ENCODE assay signal across 8 cellular contexts in the genomic region with DNA sequence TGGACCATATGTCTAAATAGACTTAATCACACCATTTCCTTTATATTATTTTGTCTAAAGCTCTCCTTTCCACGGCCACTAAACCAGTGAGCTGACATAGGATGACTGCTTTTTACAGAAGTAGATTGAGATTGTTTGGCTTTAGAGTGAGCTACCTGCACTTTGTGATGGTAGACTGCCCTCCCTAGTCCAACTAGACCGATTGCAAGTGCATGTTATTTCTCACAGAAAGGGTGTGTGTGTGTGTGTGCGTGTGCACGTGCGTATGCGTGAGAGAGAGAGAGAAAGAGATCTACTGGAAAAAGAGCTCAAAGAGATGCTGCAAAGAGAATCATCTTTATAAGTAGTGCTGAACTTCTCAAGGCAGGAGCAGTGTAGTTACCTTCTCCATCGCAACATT.
A peak's percentile ranks its signal among the peaks of the same experiment; 100 is the strongest.
DNase-seq lines count a peak whose midpoint lies in the region; ATAC-seq, FAIRE-seq and TF ChIP-seq lines count a peak whose summit lies in the region.

No MANE protein-coding gene starts in this region.

- peak; percentile 66 for ATAC-seq in GM12878
- ATAC-seq in HG03025 (IDR thresholded peaks at IDR 0.05; ENCODE audit: low FRiP score, unreplicated experiment), result no peak

- H3K4me2 ChIP-seq in GM12878 (ENCODE audit: control insufficient read depth, insufficient read depth) (no peak overlapping the region), neural cell (ENCODE audit: low read length) (no peak overlapping the region)

- peak overlapping the region; percentile 3; the same call in 1 of the 2 replicates for H2AFZ ChIP-seq in GM12878 (ENCODE audit: control insufficient read depth, low read depth, low read length)
- H2AFZ ChIP-seq in neural cell (ENCODE audit: low read depth, low read length), result no peak overlapping the region

- POLR2A ChIA-PET in GM12878 (lab: Charles Lee), result interaction anchor here (0.6 to 1.7 kb wide), 7 partner anchors 18 to 192 kb away, joined by 3 to 5 read pairs (median 3); no protein-coding TSS in a partner anchor

- H3K9me2 ChIP-seq in neural cell (ENCODE audit: insufficient read depth, low read length), result no peaks in the 10 kb centered on the region

- 84% methylated on average over 7 of the region's 7 CpGs for WGBS in GM12878 (ENCODE audit: insufficient coverage, insufficient replicate concordance, low lambda C conversion rate, missing lambda C conversion rate)

- in situ Hi-C loops in GM12878 (cut with MboI), result no loop called here

- no peak for TF ChIP-seq EP300 in GM12878 (IDR thresholded peaks at IDR 0.05; ENCODE audit: borderline replicate concordance in 1 of 2, control insufficient read depth in 1 of 2, low read depth in 2 of 2, low read length in 2 of 2)
- no peak for TF ChIP-seq EP300 in neural cell (conservative IDR thresholded peaks at IDR 0.05; ENCODE audit: poor library complexity, severe bottlenecking)

- H3K36me3 ChIP-seq in GM12878 (ENCODE audit: control insufficient read depth in 2 of 2, insufficient read depth in 2 of 2, low read length in 1 of 2) (no peaks in the 10 kb centered on the region), neural cell (ENCODE audit: insufficient read depth, low read length) (no peaks in the 10 kb centered on the region)

- no TSS peak for BruUV-seq in GM12878 (replicated peaks; lab: Mats Ljungman, UMichigan)

- H4K20me1 ChIP-seq in GM12878 (ENCODE audit: control insufficient read depth, insufficient read depth), result no peaks in the 10 kb centered on the region
- H4K20me1 ChIP-seq in neural cell (ENCODE audit: insufficient read depth), result no peaks in the 10 kb centered on the region

- RAD21 ChIA-PET in GM12878 (lab: Charles Lee; ENCODE audit: unreplicated experiment), result interaction anchor here (0.6 to 4.4 kb wide), 9 partner anchors 15 to 171 kb away, joined by 3 to 29 read pairs (median 4); partner anchors contain the start of gene PLAU

- intact Hi-C loops in GM12878 (cut with micrococcal nuclease; ENCODE audit: unreplicated experiment), result loop anchor here (1.0 to 5.0 kb wide), 3 partner anchors 22 to 172 kb away; no protein-coding TSS in a partner anchor

- no peaks in the 10 kb centered on the region for H3K27me3 ChIP-seq in GM12878 (replicated peaks in 1 of 2; ENCODE audit: control insufficient read depth in 2 of 2, insufficient read depth in 2 of 2, low read length in 1 of 2)
- H3K27me3 ChIP-seq in neural cell (ENCODE audit: insufficient read depth, low read depth, low read length), result no peaks in the 10 kb centered on the region

- DNase-seq in NCI-H2107 treated with DMSO at 0.1 percent for 48 hours (lab: John Stamatoyannopoulos, UW; ENCODE audit: unreplicated experiment) (peak; percentile 44), NCI-H2107 (lab: John Stamatoyannopoulos, UW) (no peak), LNCaP clone FGC (ENCODE audit: low read depth) (no peak), GM12878 (ENCODE audit: low read depth, low spot score) (no peak), H54 (ENCODE audit: insufficient read length, low spot score) (no peak), HCEC 1CT (no peak)

- H3K9me3 ChIP-seq in GM12878 (replicated peaks; ENCODE audit: control insufficient read depth, insufficient read depth, low read length), result no peaks in the 10 kb centered on the region; the same call in 2 of the 3 replicates
- H3K9me3 ChIP-seq in neural cell (ENCODE audit: low read length), result no peaks in the 10 kb centered on the region

- H3K9ac ChIP-seq in GM12878 (ENCODE audit: control insufficient read depth, insufficient read depth, low read length) (no peak overlapping the region), neural cell (ENCODE audit: low read length) (no peak overlapping the region)

- SMC1A ChIA-PET in GM12878 (lab: Charles Lee; ENCODE audit: uncharacterized antibody, unreplicated experiment), result interaction anchor here (0.6 to 4.7 kb wide), 14 partner anchors 9 to 178 kb away, joined by 3 to 71 read pairs (median 3); no protein-coding TSS in a partner anchor

- FAIRE-seq in GM12878 (lab: Jason Lieb, UNC), result no peak
- no peak for FAIRE-seq in H54 (lab: Jason Lieb, UNC)

- H3K79me2 ChIP-seq in GM12878 (ENCODE audit: control insufficient read depth, insufficient read depth, low read length) (no peaks in the 10 kb centered on the region), neural cell (replicated peaks; ENCODE audit: insufficient read depth, low read length) (no peaks in the 10 kb centered on the region)

- peak; percentile 77 for TF ChIP-seq RAD21 in GM12878 (IDR thresholded peaks at IDR 0.05; ENCODE audit: insufficient read depth, low read depth, low read length)
- peak; percentile 39 for TF ChIP-seq RAD21 in neural cell (conservative IDR thresholded peaks at IDR 0.05)

- CTCF ChIA-PET in GM12878 (lab: Yijun Ruan, JAX), result interaction anchor here (0.6 to 2.6 kb wide), 18 partner anchors 15 to 173 kb away, joined by 3 to 26 read pairs (median 4); partner anchors contain the start of gene VCL

- H3F3A ChIP-seq in neural cell (ENCODE audit: insufficient read depth, low read length, poor library complexity, severe bottlenecking), result no peaks in the 10 kb centered on the region

- H3K27ac ChIP-seq in GM12878 (ENCODE audit: control insufficient read depth, insufficient read depth) (no peak overlapping the region), neural cell (ENCODE audit: low read length) (no peak overlapping the region)

- peaks cover 23% of the 10 kb centered on the region for H3K4me1 ChIP-seq in GM12878 (ENCODE audit: control insufficient read depth, insufficient read depth, low read length)

- TF ChIP-seq CTCF in LNCaP clone FGC (IDR thresholded peaks at IDR 0.05; ENCODE audit: control insufficient read depth, extremely low read depth, insufficient read depth) (peak; percentile 37), GM12878 (IDR thresholded peaks at IDR 0.05 in 2 of 3, conservative IDR thresholded peaks at IDR 0.05 in 1 of 3; ENCODE audit: control insufficient read depth in 2 of 3, extremely low read depth in 1 of 3, insufficient read depth in 1 of 3, low read depth in 3 of 3, low read length in 3 of 3) (peak; percentile 4 to 44 (median 30); a peak in 3 of 6 replicates), neural cell (IDR thresholded peaks at IDR 0.05; ENCODE audit: poor library complexity, severe bottlenecking) (peak; percentile 24)

- no peak overlapping the region for H3K4me3 ChIP-seq in LNCaP clone FGC (ENCODE audit: low read depth, low read length)
- no peak overlapping the region for H3K4me3 ChIP-seq in GM12878
- H3K4me3 ChIP-seq in neural cell (ENCODE audit: low read length), result no peak overlapping the region

- no peak for TF ChIP-seq POLR2A in GM12878 (IDR thresholded peaks at IDR 0.05; ENCODE audit: low read depth, low read length)
- TF ChIP-seq POLR2A in H54 (IDR thresholded peaks at IDR 0.05; ENCODE audit: low read depth, low read length), result no peak

TF ChIP-seq in GM12878, 131 proteins besides CTCF, POLR2A, EP300 and RAD21:
- TF ChIP-seq SMC3 (IDR thresholded peaks at IDR 0.05; ENCODE audit: borderline replicate concordance, low read length) (peak; percentile 32; the same call in 1 of the 2 replicates), BHLHE40 (IDR thresholded peaks at IDR 0.05; ENCODE audit: borderline replicate concordance in 1 of 2, low read depth in 2 of 2, low read length in 1 of 2) (peak; percentile 84 to 91), BMI1 (IDR thresholded peaks at IDR 0.05; ENCODE audit: borderline replicate concordance) (no peak), TCF12 (IDR thresholded peaks at IDR 0.05; ENCODE audit: low read depth, low read length) (no peak), ZSCAN29 (IDR thresholded peaks at IDR 0.05) (0 out of 2 replicates have a peak, but pooled peaks have one; percentile 3)

TF ChIP-seq in neural cell, 6 proteins besides CTCF, POLR2A, EP300 and RAD21:
- TF ChIP-seq, protein P1, sequence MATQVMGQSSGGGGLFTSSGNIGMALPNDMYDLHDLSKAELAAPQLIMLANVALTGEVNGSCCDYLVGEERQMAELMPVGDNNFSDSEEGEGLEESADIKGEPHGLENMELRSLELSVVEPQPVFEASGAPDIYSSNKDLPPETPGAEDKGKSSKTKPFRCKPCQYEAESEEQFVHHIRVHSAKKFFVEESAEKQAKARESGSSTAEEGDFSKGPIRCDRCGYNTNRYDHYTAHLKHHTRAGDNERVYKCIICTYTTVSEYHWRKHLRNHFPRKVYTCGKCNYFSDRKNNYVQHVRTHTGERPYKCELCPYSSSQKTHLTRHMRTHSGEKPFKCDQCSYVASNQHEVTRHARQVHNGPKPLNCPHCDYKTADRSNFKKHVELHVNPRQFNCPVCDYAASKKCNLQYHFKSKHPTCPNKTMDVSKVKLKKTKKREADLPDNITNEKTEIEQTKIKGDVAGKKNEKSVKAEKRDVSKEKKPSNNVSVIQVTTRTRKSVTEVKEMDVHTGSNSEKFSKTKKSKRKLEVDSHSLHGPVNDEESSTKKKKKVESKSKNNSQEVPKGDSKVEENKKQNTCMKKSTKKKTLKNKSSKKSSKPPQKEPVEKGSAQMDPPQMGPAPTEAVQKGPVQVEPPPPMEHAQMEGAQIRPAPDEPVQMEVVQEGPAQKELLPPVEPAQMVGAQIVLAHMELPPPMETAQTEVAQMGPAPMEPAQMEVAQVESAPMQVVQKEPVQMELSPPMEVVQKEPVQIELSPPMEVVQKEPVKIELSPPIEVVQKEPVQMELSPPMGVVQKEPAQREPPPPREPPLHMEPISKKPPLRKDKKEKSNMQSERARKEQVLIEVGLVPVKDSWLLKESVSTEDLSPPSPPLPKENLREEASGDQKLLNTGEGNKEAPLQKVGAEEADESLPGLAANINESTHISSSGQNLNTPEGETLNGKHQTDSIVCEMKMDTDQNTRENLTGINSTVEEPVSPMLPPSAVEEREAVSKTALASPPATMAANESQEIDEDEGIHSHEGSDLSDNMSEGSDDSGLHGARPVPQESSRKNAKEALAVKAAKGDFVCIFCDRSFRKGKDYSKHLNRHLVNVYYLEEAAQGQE (IDR thresholded peaks at IDR 0.05; ENCODE audit: borderline replicate concordance), result no peak
